In the genomic region with DNA sequence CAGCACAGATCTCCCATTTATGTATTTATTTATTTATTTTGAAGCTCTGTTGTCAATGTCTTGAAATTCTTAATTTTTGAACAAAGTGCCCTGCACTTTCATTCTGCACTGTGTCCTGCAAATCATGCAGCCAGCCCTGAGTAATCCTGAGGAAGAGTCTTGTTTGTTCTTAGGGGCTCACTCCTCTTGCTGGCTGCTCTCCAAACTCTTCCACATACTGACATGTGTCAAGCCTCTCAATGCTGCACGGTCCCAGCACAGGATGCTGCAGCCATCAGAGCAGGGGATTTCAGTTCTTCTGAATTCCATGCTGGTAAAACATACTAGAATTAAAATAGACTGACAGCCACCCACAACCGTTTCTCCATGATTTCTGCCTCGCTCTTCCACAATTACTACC, we compare ENCODE assay signal across 1 cellular context.
TF ChIP-seq lines count a peak whose summit lies in the region.

No MANE protein-coding gene starts in this region.

TF ChIP-seq in GM23338, 12 proteins besides CTCF, POLR2A, EP300 and RAD21:
- no peak for TF ChIP-seq ZNF462 (CRISPR knock-in tag; IDR thresholded peaks at IDR 0.05)
- no peak for TF ChIP-seq JUNB (IDR thresholded peaks at IDR 0.05; ENCODE audit: unreplicated experiment)
- no peak for TF ChIP-seq REST (IDR thresholded peaks at IDR 0.05; ENCODE audit: unreplicated experiment)
- no peak for TF ChIP-seq STAT1 (IDR thresholded peaks at IDR 0.05; ENCODE audit: unreplicated experiment)
- no peak for TF ChIP-seq CREB1 (CRISPR knock-in tag; IDR thresholded peaks at IDR 0.05; ENCODE audit: low read depth)
- no peak for TF ChIP-seq ETS1 (IDR thresholded peaks at IDR 0.05)
- TF ChIP-seq ZNF114 (CRISPR knock-in tag; IDR thresholded peaks at IDR 0.05), result no peak
- TF ChIP-seq NANOG (IDR thresholded peaks at IDR 0.05; ENCODE audit: borderline replicate concordance), result no peak
- no peak for TF ChIP-seq ZNF331 (CRISPR knock-in tag; IDR thresholded peaks at IDR 0.05; ENCODE audit: low read depth)
- TF ChIP-seq EZH2phosphoT487 (IDR thresholded peaks at IDR 0.05; ENCODE audit: unreplicated experiment), result no peak
